In the genomic region with DNA sequence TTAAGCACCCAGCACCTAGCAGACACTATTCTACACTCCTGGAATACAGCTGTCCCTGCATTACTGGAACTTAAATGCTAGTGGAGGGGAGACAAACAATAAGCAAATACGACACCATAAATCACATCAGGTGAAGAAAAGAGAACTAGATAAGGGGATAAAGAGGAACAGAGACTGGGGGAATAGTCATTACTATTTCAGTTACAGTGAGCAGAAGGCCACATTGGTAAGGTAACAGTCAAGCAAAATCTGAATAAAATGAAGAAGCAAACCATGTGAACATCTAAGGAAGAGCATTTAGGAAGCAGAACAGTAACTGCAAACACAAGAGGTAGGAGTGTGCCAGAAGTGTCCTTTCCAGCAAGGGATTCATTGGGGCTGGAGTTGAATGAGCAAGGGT, we compare ENCODE assay signal across 22 cellular contexts.
A peak's percentile ranks its signal among the peaks of the same experiment; 100 is the strongest.
DNase-seq lines count a peak whose midpoint lies in the region; ATAC-seq, FAIRE-seq and TF ChIP-seq lines count a peak whose summit lies in the region.
"Had no signal": no experiment of that assay in that cellular context is flagged by ENCODE, and none has a peak within 500 bp of the region (broad histone marks: within the 10 kb centered on the region; RNA-seq: fewer than 3 reads in every experiment).

No MANE protein-coding gene starts in this region.

- no peak overlapping the region for H3K27ac Mint-ChIP-seq in stimulated activated memory B cell treated with anti-CD40 and anti-IgM and Interleukin-4, amounts not matched to agents 10 μg/mL and 1 μg/mL and 100 μg/mL, for 72 hours
- H3K27ac Mint-ChIP-seq: B cell; CD4-positive, alpha-beta memory T cell; CD4-positive, CD25-positive, alpha-beta regulatory T cell; CD8-positive, alpha-beta memory T cell had no signal

- no peaks in the 10 kb centered on the region for H3K36me3 Mint-ChIP-seq in stimulated activated memory B cell treated with anti-CD40 and anti-IgM and Interleukin-4, amounts not matched to agents 10 μg/mL and 1 μg/mL and 100 μg/mL, for 72 hours
- H3K36me3 Mint-ChIP-seq: CD4-positive, alpha-beta memory T cell; CD4-positive, CD25-positive, alpha-beta regulatory T cell; CD8-positive, alpha-beta memory T cell had no signal

- H3K9me3 Mint-ChIP-seq in stimulated activated memory B cell treated with anti-CD40 and anti-IgM and Interleukin-4, amounts not matched to agents 10 μg/mL and 1 μg/mL and 100 μg/mL, for 72 hours: peaks cover 15% of the 10 kb centered on the region

- H3K4me1 Mint-ChIP-seq in stimulated activated memory B cell treated with anti-CD40 and anti-IgM and Interleukin-4, amounts not matched to agents 10 μg/mL and 1 μg/mL and 100 μg/mL, for 72 hours: no peaks in the 10 kb centered on the region
- H3K4me1 Mint-ChIP-seq: B cell; CD4-positive, alpha-beta memory T cell; CD4-positive, CD25-positive, alpha-beta regulatory T cell; CD8-positive, alpha-beta memory T cell had no signal

- DNase-seq in GM12891 (ENCODE audit: insufficient read length, low spot score) (no peak), urothelium cell line (ENCODE audit: low spot score) (no peak), midbrain (lab: John Stamatoyannopoulos, UW) (no peak)
- DNase-seq: 8988T; AML-193; CD4-positive, alpha-beta memory T cell; CD4-positive, CD25-positive, alpha-beta regulatory T cell; CD8-positive, alpha-beta memory T cell; COR-L47; DMS 273 treated with DMSO at 0.1 percent for 48 hours; DMS153; DMS53; DMS79; DND-41; EL; GDM1 had no signal

- no peak for TF ChIP-seq POLR2A in GM12891 (IDR thresholded peaks at IDR 0.05; ENCODE audit: low read depth, low read length)

- H3K27me3 Mint-ChIP-seq in stimulated activated memory B cell treated with anti-CD40 and anti-IgM and Interleukin-4, amounts not matched to agents 10 μg/mL and 1 μg/mL and 100 μg/mL, for 72 hours: no peaks in the 10 kb centered on the region
- H3K27me3 Mint-ChIP-seq: B cell; CD4-positive, CD25-positive, alpha-beta regulatory T cell had no signal

- ATAC-seq in stimulated activated memory B cell treated with anti-CD40 and anti-IgM and Interleukin-4, amounts not matched to agents 10 μg/mL and 1 μg/mL and 100 μg/mL, for 72 hours: peak; percentile 34
- ATAC-seq in GM19452 (IDR thresholded peaks at IDR 0.05; ENCODE audit: unreplicated experiment) (no peak), GM18858 (IDR thresholded peaks at IDR 0.05; ENCODE audit: unreplicated experiment) (no peak)
- ATAC-seq: GM12878 had no signal

- no peak overlapping the region for H3K4me3 Mint-ChIP-seq in stimulated activated memory B cell treated with anti-CD40 and anti-IgM and Interleukin-4, amounts not matched to agents 10 μg/mL and 1 μg/mL and 100 μg/mL, for 72 hours
- H3K4me3 Mint-ChIP-seq: B cell; CD4-positive, alpha-beta memory T cell; CD8-positive, alpha-beta memory T cell had no signal

- FAIRE-seq in GM12891 (lab: Jason Lieb, UNC) (no peak), urothelium cell line (lab: Jason Lieb, UNC) (peak; percentile 75)
- FAIRE-seq: A204.1, GM12878 had no signal

TF ChIP-seq in GM12891, 5 proteins besides CTCF, POLR2A, EP300 and RAD21:
- no peak for TF ChIP-seq PAX5 (IDR thresholded peaks at IDR 0.05; ENCODE audit: insufficient read depth, low read length, severe bottlenecking)
- no peak for TF ChIP-seq POLR2AphosphoS5 (IDR thresholded peaks at IDR 0.05; ENCODE audit: low read depth, low read length)
- no peak for TF ChIP-seq POU2F2 (IDR thresholded peaks at IDR 0.05; ENCODE audit: low read depth, low read length)
- TF ChIP-seq SPI1 (IDR thresholded peaks at IDR 0.05; ENCODE audit: low read depth, low read length): peak; percentile 24; the same call in 1 of the 2 replicates
- TF ChIP-seq TAF1 (IDR thresholded peaks at IDR 0.05; ENCODE audit: low read depth, low read length): no peak
